ENCODE assay signal across 8 cellular contexts in the genomic region with DNA sequence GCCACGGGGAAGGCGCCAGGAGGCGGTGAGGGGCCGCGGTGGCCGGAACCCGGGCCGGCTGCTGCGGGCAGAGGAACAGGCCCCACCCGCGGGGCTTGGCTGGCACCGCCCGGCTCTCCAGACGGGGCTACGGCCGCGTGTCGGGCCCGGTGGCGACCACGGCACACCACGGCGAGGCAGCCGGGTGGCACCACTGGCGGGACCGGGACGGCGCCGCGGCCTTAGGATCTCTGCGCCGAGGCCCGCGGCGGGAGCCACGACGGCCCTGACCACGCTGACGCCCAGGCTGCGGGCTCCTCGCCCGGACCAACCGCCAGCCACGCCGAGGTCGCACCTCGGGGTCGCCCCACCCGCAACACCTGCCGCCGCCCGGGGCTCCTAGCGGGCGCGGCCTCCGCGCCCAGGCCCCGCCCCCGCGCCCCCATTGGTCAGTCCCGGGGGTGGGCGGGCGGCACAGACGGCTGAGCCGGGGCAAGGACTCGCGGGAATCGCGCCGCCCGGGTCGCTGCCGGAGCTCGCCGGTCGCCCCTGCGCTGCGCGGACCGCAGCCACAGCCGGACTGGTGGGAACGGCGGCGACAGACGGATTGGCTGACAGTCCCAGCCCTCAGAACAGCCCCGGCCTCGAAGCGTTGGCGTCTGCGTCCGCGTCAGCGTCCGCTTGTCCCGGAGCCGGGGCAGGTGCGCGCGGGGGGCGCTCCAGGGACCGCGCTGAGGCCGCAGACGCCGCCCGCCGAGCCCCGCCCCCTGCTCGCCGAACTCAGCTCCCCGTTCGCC. TPM values are rescaled to one million over a fixed set of nuclear protein-coding genes. Genes with fewer than 3 reads are reported as not detected.
A peak's percentile ranks its signal among the peaks of the same experiment; 100 is the strongest.
DNase-seq lines count a peak whose midpoint lies in the region; ATAC-seq and TF ChIP-seq lines count a peak whose summit lies in the region.

A gene with protein sequence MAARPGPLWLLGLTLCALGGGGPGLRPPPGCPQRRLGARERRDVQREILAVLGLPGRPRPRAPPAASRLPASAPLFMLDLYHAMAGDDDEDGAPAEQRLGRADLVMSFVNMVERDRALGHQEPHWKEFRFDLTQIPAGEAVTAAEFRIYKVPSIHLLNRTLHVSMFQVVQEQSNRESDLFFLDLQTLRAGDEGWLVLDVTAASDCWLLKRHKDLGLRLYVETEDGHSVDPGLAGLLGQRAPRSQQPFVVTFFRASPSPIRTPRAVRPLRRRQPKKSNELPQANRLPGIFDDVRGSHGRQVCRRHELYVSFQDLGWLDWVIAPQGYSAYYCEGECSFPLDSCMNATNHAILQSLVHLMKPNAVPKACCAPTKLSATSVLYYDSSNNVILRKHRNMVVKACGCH (plus strand): TSS at position 491 of the 776 bp plus-strand sequence. CDS start 356 bp downstream, outside the sequence.

- ATAC-seq in GM19467 (IDR thresholded peaks at IDR 0.05; ENCODE audit: unreplicated experiment): peak; percentile 73
- peak; percentile 78 for ATAC-seq in IMR-90 (ENCODE audit: low read depth)
- ATAC-seq in GM21367 (IDR thresholded peaks at IDR 0.05; ENCODE audit: unreplicated experiment): no peak

- no peak for TF ChIP-seq POLR2A in IMR-90 (IDR thresholded peaks at IDR 0.05; ENCODE audit: low read depth, low read length)

- peaks cover 13% of the 10 kb centered on the region for H3K36me3 Mint-ChIP-seq in Caco-2 (ENCODE audit: insufficient read depth, unreplicated experiment)
- no peaks in the 10 kb centered on the region for H3K36me3 Mint-ChIP-seq in activated naive CD4-positive, alpha-beta T cell treated with anti-CD3 and anti-CD28 coated beads, Interleukin-2, amount 50 U/mL, for 24 hours

- H3K4me1 ChIP-seq in Caco-2: no peaks in the 10 kb centered on the region
- peaks cover 3% of the 10 kb centered on the region; the same call in 1 of the 2 replicates for H3K4me1 ChIP-seq in IMR-90 (ENCODE audit: control insufficient read depth, insufficient read depth, low read length)
- no peaks in the 10 kb centered on the region; a peak in 1 of 4 replicates for H3K4me1 ChIP-seq in SK-N-SH (ENCODE audit: control insufficient read depth in 1 of 2, insufficient read depth in 2 of 2, low read depth in 1 of 2, low read length in 1 of 2)
- peaks cover 3% of the 10 kb centered on the region for H3K4me1 ChIP-seq in smooth muscle cell (ENCODE audit: low read depth)

- no peaks in the 10 kb centered on the region for H3K9me3 ChIP-seq in Caco-2
- no peaks in the 10 kb centered on the region for H3K9me3 ChIP-seq in IMR-90 (ENCODE audit: control insufficient read depth, insufficient read depth, low read length)
- H3K9me3 ChIP-seq in SK-N-SH: no peaks in the 10 kb centered on the region
- no peaks in the 10 kb centered on the region for H3K9me3 ChIP-seq in smooth muscle cell (replicated peaks; ENCODE audit: low read depth)

- H3K36me3 ChIP-seq in Caco-2 (ENCODE audit: control insufficient read depth, insufficient read depth, low read length) (no peaks in the 10 kb centered on the region), IMR-90 (ENCODE audit: control insufficient read depth, insufficient read depth, low read length) (peaks cover 11% of the 10 kb centered on the region), SK-N-SH (replicated peaks in 1 of 2; ENCODE audit: control insufficient read depth in 1 of 2, insufficient read depth in 2 of 2, low read length in 1 of 2) (peaks cover 15% of the 10 kb centered on the region in 2 experiments), smooth muscle cell (ENCODE audit: low read depth) (peaks cover 15% of the 10 kb centered on the region)

- H3K9ac ChIP-seq in IMR-90 (ENCODE audit: low read depth, low read length) (no peak within 1 kb of the TSS), SK-N-SH (no peak within 1 kb of the TSS), smooth muscle cell (ENCODE audit: low read depth) (no peak within 1 kb of the TSS)

- in situ Hi-C loops in IMR-90 (cut with MboI; ENCODE audit: low sequenced_read_pairs): loop anchor here (5.0 kb wide), 1 partner anchor 296 kb away; a partner anchor contains a TSS

- H3K4me3 Mint-ChIP-seq in Caco-2 (ENCODE audit: unreplicated experiment): peak within 1 kb of the TSS; percentile 63
- peak within 1 kb of the TSS; percentile 72 for H3K4me3 Mint-ChIP-seq in activated naive CD4-positive, alpha-beta T cell treated with anti-CD3 and anti-CD28 coated beads, Interleukin-2, amount 50 U/mL, for 24 hours

- H3K4ac ChIP-seq in IMR-90 (ENCODE audit: low read depth, low read length): no peak within 1 kb of the TSS

- H3K4me1 Mint-ChIP-seq in Caco-2 (ENCODE audit: low read depth, unreplicated experiment): no peaks in the 10 kb centered on the region
- H3K4me1 Mint-ChIP-seq in activated naive CD4-positive, alpha-beta T cell treated with anti-CD3 and anti-CD28 coated beads, Interleukin-2, amount 50 U/mL, for 24 hours: peaks cover 4% of the 10 kb centered on the region

- H3K27ac ChIP-seq in IMR-90 (ENCODE audit: insufficient read depth, low read length) (no peak within 1 kb of the TSS), SK-N-SH (ENCODE audit: low read depth in 2 of 2, low read length in 1 of 2) (no peak within 1 kb of the TSS), smooth muscle cell (ENCODE audit: low read depth) (no peak within 1 kb of the TSS)

- no peaks in the 10 kb centered on the region for H3K9me1 ChIP-seq in IMR-90 (ENCODE audit: insufficient read depth, low read length)

- no peaks in the 10 kb centered on the region for H3K27me3 ChIP-seq in Caco-2 (replicated peaks; ENCODE audit: control insufficient read depth, insufficient read depth, low read length)
- H3K27me3 ChIP-seq in IMR-90 (ENCODE audit: control insufficient read depth, insufficient read depth, low read length): peaks cover 28% of the 10 kb centered on the region
- no peaks in the 10 kb centered on the region; the same call in 1 of the 2 replicates for H3K27me3 ChIP-seq in SK-N-SH (ENCODE audit: insufficient read depth)
- peaks cover 43% of the 10 kb centered on the region for H3K27me3 ChIP-seq in smooth muscle cell (ENCODE audit: low read depth)

- H2AK9ac ChIP-seq in IMR-90 (replicated peaks; ENCODE audit: low read depth, low read length, poor library complexity): peak within 1 kb of the TSS; percentile 42

- H4K20me1 ChIP-seq in IMR-90 (ENCODE audit: insufficient read depth, low read length): peaks cover 16% of the 10 kb centered on the region; the same call in 1 of the 2 replicates
- H4K20me1 ChIP-seq in SK-N-SH (ENCODE audit: insufficient read depth): no peaks in the 10 kb centered on the region
- peaks cover 3% of the 10 kb centered on the region for H4K20me1 ChIP-seq in smooth muscle cell (ENCODE audit: low read depth)

- dilution Hi-C loops in IMR-90 (cut with HindIII; ENCODE audit: low sequenced_read_pairs, unreplicated experiment): no loop called here

- TF ChIP-seq CTCF in Caco-2 (IDR thresholded peaks at IDR 0.05; ENCODE audit: insufficient read depth in 1 of 2, low read depth in 1 of 2, low read length in 1 of 2, severe bottlenecking in 1 of 2, unreplicated experiment in 1 of 2) (no peak), IMR-90 (conservative IDR thresholded peaks at IDR 0.05; ENCODE audit: low read depth, low read length) (no peak), SK-N-SH (IDR thresholded peaks at IDR 0.05) (no peak), smooth muscle cell (IDR thresholded peaks at IDR 0.05; ENCODE audit: borderline replicate concordance, insufficient read depth, poor library complexity, severe bottlenecking) (no peak)

- no peaks in the 10 kb centered on the region for H3K9me3 Mint-ChIP-seq in Caco-2 (ENCODE audit: unreplicated experiment)
- H3K9me3 Mint-ChIP-seq in activated naive CD4-positive, alpha-beta T cell treated with anti-CD3 and anti-CD28 coated beads, Interleukin-2, amount 50 U/mL, for 24 hours: no peaks in the 10 kb centered on the region

- H3K23ac ChIP-seq in IMR-90 (ENCODE audit: low read depth, low read length): no peak within 1 kb of the TSS

- DNase-seq in Caco-2: peak; percentile 74 to 84
- no peak for DNase-seq in IMR-90
- peak; percentile 96 for DNase-seq in SK-N-SH
- peak; percentile 84 for DNase-seq in hepatic stellate cell (ENCODE audit: low spot score)
- DNase-seq in smooth muscle cell (lab: John Stamatoyannopoulos, UW; ENCODE audit: unreplicated experiment): no peak

- no peaks in the 10 kb centered on the region for H3K27me3 Mint-ChIP-seq in Caco-2 (ENCODE audit: insufficient read depth, unreplicated experiment)
- H3K27me3 Mint-ChIP-seq in activated naive CD4-positive, alpha-beta T cell treated with anti-CD3 and anti-CD28 coated beads, Interleukin-2, amount 50 U/mL, for 24 hours: peaks cover 14% of the 10 kb centered on the region

- H3K79me2 ChIP-seq in SK-N-SH (ENCODE audit: insufficient read depth): no peaks in the 10 kb centered on the region
- H3K79me2 ChIP-seq in smooth muscle cell (ENCODE audit: low read depth): no peaks in the 10 kb centered on the region

- POLR2A ChIA-PET in Caco-2 (lab: Charles Lee) (interaction anchor here (0.6 kb wide), 1 partner anchor 120 kb away, joined by 7 read pairs; no protein-coding TSS in a partner anchor), IMR-90 (lab: Charles Lee; ENCODE audit: unreplicated experiment) (no interaction called here), SK-N-SH (lab: Yijun Ruan, JAX) (no interaction called here)

- H3F3A ChIP-seq in SK-N-SH (replicated peaks; ENCODE audit: insufficient read depth) (peaks cover 31% of the 10 kb centered on the region), smooth muscle cell (ENCODE audit: low read depth) (peaks cover 7% of the 10 kb centered on the region)

- no peak for TF ChIP-seq RAD21 in IMR-90 (IDR thresholded peaks at IDR 0.05; ENCODE audit: low read length)
- no peak for TF ChIP-seq RAD21 in SK-N-SH (IDR thresholded peaks at IDR 0.05; ENCODE audit: low read length)

- BruUV-seq in Caco-2 (replicated peaks; lab: Mats Ljungman, UMichigan) (no TSS peak), IMR-90 (replicated peaks; lab: Mats Ljungman, UMichigan) (no TSS peak)

- H2BK15ac ChIP-seq in IMR-90 (ENCODE audit: low read depth, low read length): no peak within 1 kb of the TSS

- CTCF ChIA-PET in Caco-2 (lab: Charles Lee) (interaction anchor here (1.3 kb wide), 1 partner anchor 48 kb away, joined by 5 read pairs; no protein-coding TSS in a partner anchor), IMR-90 (lab: Yijun Ruan, JAX) (no interaction called here), SK-N-SH (lab: Yijun Ruan, JAX) (no interaction called here)

- H2AK5ac ChIP-seq in IMR-90 (ENCODE audit: low read depth, low read length): no peak within 1 kb of the TSS

- H4K91ac ChIP-seq in IMR-90 (ENCODE audit: insufficient read depth, low read depth, low read length): no peak within 1 kb of the TSS

- H2BK20ac ChIP-seq in IMR-90 (ENCODE audit: low read depth, low read length): no peak within 1 kb of the TSS

- H4K8ac ChIP-seq in IMR-90 (ENCODE audit: low read depth in 2 of 2, low read length in 2 of 2): no peak within 1 kb of the TSS

- no peak within 1 kb of the TSS for H3K18ac ChIP-seq in IMR-90 (ENCODE audit: low read depth, low read length)

- no peak within 1 kb of the TSS for H3K56ac ChIP-seq in IMR-90 (ENCODE audit: extremely low read depth, insufficient read depth, low read length)

- peak within 1 kb of the TSS; percentile 85 for H3K4me2 ChIP-seq in IMR-90 (ENCODE audit: low read depth, low read length)
- peak within 1 kb of the TSS; percentile 60; the same call in 1 of the 2 replicates for H3K4me2 ChIP-seq in SK-N-SH
- peak within 1 kb of the TSS; percentile 90 for H3K4me2 ChIP-seq in smooth muscle cell

- TF ChIP-seq EP300 in SK-N-SH (IDR thresholded peaks at IDR 0.05; ENCODE audit: borderline replicate concordance in 1 of 2, low read depth in 1 of 2, low read length in 1 of 2): no peak

- 0 out of 4 replicates have a peak, but pooled peaks cover 0 to 2% of the 10 kb centered on the region in 2 experiments for H3K79me1 ChIP-seq in IMR-90 (ENCODE audit: low read depth in 1 of 2, low read length in 2 of 2)

- H3K14ac ChIP-seq in IMR-90 (replicated peaks; ENCODE audit: low read depth, low read length): no peak within 1 kb of the TSS

- intact Hi-C loops in Caco-2 (cut with micrococcal nuclease; ENCODE audit: unreplicated experiment) (loop anchor here (2.0 kb wide), 1 partner anchor 13 kb away; no protein-coding TSS in a partner anchor), IMR-90 (cut with micrococcal nuclease) (no loop called here)

- H2AFZ ChIP-seq in IMR-90 (replicated peaks; ENCODE audit: low read length, poor library complexity): peak within 1 kb of the TSS; percentile 91
- H2AFZ ChIP-seq in SK-N-SH (ENCODE audit: low read depth): 0 out of 2 replicates have a peak within 1 kb of the TSS, but pooled peaks have one; percentile 16
- no peak within 1 kb of the TSS for H2AFZ ChIP-seq in smooth muscle cell (ENCODE audit: low read depth)

- no peak within 1 kb of the TSS for H2BK120ac ChIP-seq in IMR-90 (ENCODE audit: low read depth, low read length)

- no peak within 1 kb of the TSS for H4K5ac ChIP-seq in IMR-90 (ENCODE audit: low read depth, low read length)

- H3K27ac Mint-ChIP-seq in Caco-2 (ENCODE audit: unreplicated experiment): no peak within 1 kb of the TSS
- H3K27ac Mint-ChIP-seq in activated naive CD4-positive, alpha-beta T cell treated with anti-CD3 and anti-CD28 coated beads, Interleukin-2, amount 50 U/mL, for 24 hours: peak within 1 kb of the TSS; percentile 41

- no peak within 1 kb of the TSS for H2BK5ac ChIP-seq in IMR-90 (ENCODE audit: low read depth, low read length, poor library complexity, severe bottlenecking)

- no peaks in the 10 kb centered on the region for H3K9me2 ChIP-seq in SK-N-SH

- peak within 1 kb of the TSS; percentile 67 for H3K4me3 ChIP-seq in Caco-2 (ENCODE audit: low read depth, low read length)
- peak within 1 kb of the TSS; percentile 55 for H3K4me3 ChIP-seq in IMR-90 (ENCODE audit: insufficient read depth, low read depth, low read length)
- peak within 1 kb of the TSS in 1 of 2 experiments; percentile 40; a peak in 3 of 4 replicates for H3K4me3 ChIP-seq in SK-N-SH (ENCODE audit: low read depth in 2 of 2, low read length in 1 of 2)
- H3K4me3 ChIP-seq in smooth muscle cell: peak within 1 kb of the TSS; percentile 45

- 3% methylated on average over 50 of the region's 112 CpGs; no CpG with 5 or more reads in 1 of the 2 experiments for WGBS in IMR-90 (ENCODE audit: extremely low coverage in 2 of 2, insufficient read length in 1 of 2), 2 experiments
- 4% methylated on average over 14 of the region's 112 CpGs for WGBS in SK-N-SH (ENCODE audit: low lambda C conversion rate)
- WGBS in smooth muscle cell (ENCODE audit: low lambda C conversion rate): 2% methylated on average over 73 of the region's 112 CpGs

RNA-seq across cellular contexts. Expression of the gene that starts here (rescaled TPM):
- total RNA-seq in Caco-2 (2022) (3.2 and 3.6 TPM in 2 replicates), IMR-90 (2012; rRNA removed) (not detected in 2 replicates), smooth muscle cell (1.4 TPM in 1 of 2 replicates, not detected in the other)
- polyA plus RNA-seq in IMR-90 (2012; rRNA removed) (not detected in 2 replicates), SK-N-SH (2012; rRNA removed) (0.05 and 0.16 TPM in 2 replicates), smooth muscle cell (0.10 and 0.13 TPM in 2 replicates)
- 0.05 TPM in 1 of 2 replicates, not detected in the other for polyA plus RNA-seq in IMR-90 (2012; cell fraction: cytosol; rRNA removed)
- polyA plus RNA-seq in IMR-90 (2012; cell fraction: nucleus; rRNA removed; ENCODE audit: low replicate concordance): not detected in 2 replicates
- 0.03 TPM in 1 of 2 replicates, not detected in the other for polyA plus RNA-seq in SK-N-SH (2012; cell fraction: cytosol; rRNA removed)
- not detected in 2 replicates for polyA plus RNA-seq in SK-N-SH (2012; cell fraction: nucleus; rRNA removed)

Comparison
In these comparisons a context has a peak if more than half of its experiments do, and no peak if none do; other contexts are left out.
1. Peak in ATAC-seq, H3K4me3 ChIP-seq and H3K4me2 ChIP-seq in IMR-90; RNA of the gene not detected or under 1 TPM.
2. Peak in DNase-seq and H3K4me2 ChIP-seq in SK-N-SH; RNA of the gene not detected or under 1 TPM.
3. DNase-seq: peak in Caco-2 (2 of 2) and hepatic stellate cell (single experiment); none in IMR-90 (single experiment) and smooth muscle cell (single experiment).
4. Peak in every context shown above with its lines, with median percentiles within 50 percentile points of each other: H3K4me2 ChIP-seq.